Comparison of ENCODE assay signal across 4 cellular contexts in genomic region chr4:42372303-42372702, GRCh38. TPM values are rescaled to one million over a fixed set of nuclear protein-coding genes. Genes with fewer than 3 reads are reported as not detected.
"Had no signal": no experiment of that assay in that cellular context is flagged by ENCODE, and none has a peak within 500 bp of the region (broad histone marks: within the 10 kb centered on the region; RNA-seq: fewer than 3 reads in every experiment).

No MANE protein-coding gene starts in this region.

RNA-seq across cellular contexts. Expression of gene SHISA3, which starts 25.0 kb away (rescaled TPM):
- total RNA-seq: PC-9, RPMI7951, SJCRH30, SK-MEL-5 had no signal
